21 cellular contexts compared by ENCODE assay signal in genomic region chr1:116534014-116534739, GRCh38.
"Had no signal": no experiment of that assay in that cellular context is flagged by ENCODE, and none has a peak within 500 bp of the region (broad histone marks: within the 10 kb centered on the region; RNA-seq: fewer than 3 reads in every experiment).

No MANE protein-coding gene starts in this region.

- H3K27ac Mint-ChIP-seq: naive B cell, nephron had no signal

- ATAC-seq: foreskin keratinocyte, left colon, sciatic nerve had no signal

- H3K9me3 Mint-ChIP-seq: naive B cell, nephron had no signal

- FAIRE-seq: endothelial cell of umbilical vein, urothelium cell line had no signal

- H3K4me1 ChIP-seq: colonic mucosa, parathyroid adenoma, prostate gland had no signal

- H3K9ac ChIP-seq: parathyroid adenoma had no signal

- H3K27me3 ChIP-seq: colonic mucosa, foreskin keratinocyte, hepatocyte, stomach had no signal

- H3K4me3 Mint-ChIP-seq: naive B cell, nephron had no signal

- H3K4me3 ChIP-seq: colonic mucosa, hepatocyte, prostate gland, stomach had no signal

- H3K27me3 Mint-ChIP-seq: naive B cell had no signal

- H3K36me3 ChIP-seq: colonic mucosa, prostate gland had no signal

- H3K27ac ChIP-seq: colonic mucosa, foreskin keratinocyte, hepatocyte, parathyroid adenoma, prostate gland, stomach had no signal

- DNase-seq: colonic mucosa; dermis blood vessel endothelial cell; erythroblast; foreskin keratinocyte; head of caudate nucleus; left colon; mesendoderm; naive B cell; stimulated activated CD4-positive, alpha-beta T cell treated with anti-CD3 and anti-CD28 coated beads, Interleukin-2, amount 100 ng/mL, for 24 hours; stimulated activated CD4-positive, alpha-beta T cell treated with anti-CD3 and anti-CD28 coated beads, Interleukin-4, amount 100 ng/mL, for 4 hours; stimulated activated naive CD4-positive, alpha-beta T cell; stomach; substantia nigra; trophoblast cell had no signal

- H3K4me1 Mint-ChIP-seq: nephron had no signal

- H3K9me3 ChIP-seq: colonic mucosa, prostate gland, stomach had no signal
